In the genomic region with DNA sequence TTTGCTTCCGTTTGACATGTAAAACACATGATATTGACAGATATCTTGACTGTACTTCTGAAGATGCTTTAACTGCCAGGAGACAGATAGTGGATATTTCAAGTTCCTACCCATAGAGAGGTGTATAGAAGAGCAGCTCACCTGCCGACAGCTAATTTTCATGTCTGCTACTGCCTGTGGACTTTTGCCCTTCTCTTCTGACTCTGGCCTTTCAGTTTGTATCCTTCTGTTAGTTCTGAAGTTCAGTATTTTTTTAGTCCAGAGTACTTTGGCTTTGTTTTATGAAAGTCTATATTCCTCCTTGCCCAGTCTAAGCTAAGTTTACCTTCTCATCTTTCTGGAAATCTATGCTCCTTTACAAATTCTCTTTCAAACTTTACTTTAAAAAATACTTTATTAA, we compare ENCODE assay signal across 22 cellular contexts. TPM values are rescaled to one million over a fixed set of nuclear protein-coding genes. Genes with fewer than 3 reads are reported as not detected.
DNase-seq lines count a peak whose midpoint lies in the region; ATAC-seq, FAIRE-seq and TF ChIP-seq lines count a peak whose summit lies in the region.
"Had no signal": no experiment of that assay in that cellular context is flagged by ENCODE, and none has a peak within 500 bp of the region (broad histone marks: within the 10 kb centered on the region; RNA-seq: fewer than 3 reads in every experiment).

No MANE protein-coding gene starts in this region.

- no peak overlapping the region for H2AFZ ChIP-seq in keratinocyte (ENCODE audit: control insufficient read depth, low read length)

- no peak for ATAC-seq in HG02610 (IDR thresholded peaks at IDR 0.05; ENCODE audit: unreplicated experiment)
- ATAC-seq in GM18520 (IDR thresholded peaks at IDR 0.05; ENCODE audit: unreplicated experiment): no peak
- ATAC-seq: K562 had no signal

- H3K4me1 ChIP-seq in keratinocyte (ENCODE audit: control insufficient read depth, extremely low read depth, insufficient read depth, low read length): no peaks in the 10 kb centered on the region
- peaks cover 0 to 21% (median 6%) of the 10 kb centered on the region in 4 donors for H3K4me1 ChIP-seq in liver (ENCODE audit: control insufficient read depth in 4 of 4, insufficient read depth in 4 of 4, low read length in 3 of 4)
- H3K4me1 ChIP-seq: A549, Caco-2 had no signal

- no peak overlapping the region for H3K27ac ChIP-seq in keratinocyte (ENCODE audit: control insufficient read depth, insufficient read depth, low read length)
- peak overlapping the region; percentile 76 to 92 for H3K27ac ChIP-seq in liver (ENCODE audit: low read depth in 1 of 2, low read length in 2 of 2)
- H3K27ac ChIP-seq: 22Rv1, A549, C4-2B, HL-60 had no signal

- 26% methylated on average over 2 of the region's 2 CpGs for WGBS in liver

- no peak overlapping the region for H3K4me2 ChIP-seq in keratinocyte (ENCODE audit: control insufficient read depth, extremely low read depth, insufficient read depth, low read depth, low read length)
- H3K4me2 ChIP-seq: A549 had no signal

- H3K36me3 ChIP-seq in keratinocyte (ENCODE audit: control insufficient read depth in 2 of 2, extremely low read depth in 1 of 2, insufficient read depth in 2 of 2, low read length in 2 of 2) (no peaks in the 10 kb centered on the region), liver (ENCODE audit: control insufficient read depth in 4 of 4, insufficient read depth in 3 of 4, low read depth in 1 of 4, low read length in 3 of 4) (peaks cover 0 to 7% (median 3%) of the 10 kb centered on the region in 4 donors)

- DNase-seq in NCI-H526 (lab: John Stamatoyannopoulos, UW): peak; percentile 2 to 54
- no peak for DNase-seq in NCI-H526 treated with DMSO at 0.1 percent for 48 hours (lab: John Stamatoyannopoulos, UW)
- no peak for DNase-seq in keratinocyte (ENCODE audit: low read depth, low spot score)
- no peak for DNase-seq in NCI-H1436 treated with DMSO at 0.1 percent for 48 hours (lab: John Stamatoyannopoulos, UW)
- DNase-seq: AML-193; Caco-2; CD4-positive, alpha-beta T cell; DMS79; GDM1; H9; IMR-90 had no signal

- dilution Hi-C loops in keratinocyte (cut with MboI; ENCODE audit: extremely low pct_ligation_motif_present, low sequenced_read_pairs): no loop called here

- H3K9me3 ChIP-seq in keratinocyte (ENCODE audit: control insufficient read depth, low read depth, low read length) (no peaks in the 10 kb centered on the region), liver (ENCODE audit: control insufficient read depth in 4 of 4, low read length in 3 of 4) (no peaks in the 10 kb centered on the region)
- H3K9me3 ChIP-seq: Caco-2 had no signal

- no peaks in the 10 kb centered on the region for H4K20me1 ChIP-seq in keratinocyte (ENCODE audit: control insufficient read depth, extremely low read depth, insufficient read depth, low read length)

- H3K9me1 ChIP-seq in keratinocyte (ENCODE audit: control insufficient read depth, extremely low read depth, insufficient read depth, low read length): no peaks in the 10 kb centered on the region

- H3K9ac ChIP-seq in keratinocyte (ENCODE audit: control insufficient read depth, extremely low read depth, insufficient read depth, low read length) (no peak overlapping the region), liver (ENCODE audit: low read depth in 1 of 2, low read length in 2 of 2) (peak overlapping the region; percentile 54 to 76)

- peak; percentile 57 for FAIRE-seq in keratinocyte (lab: Jason Lieb, UNC)
- FAIRE-seq: A549, D721Med, GM19239, H1, K562 had no signal

- TF ChIP-seq RAD21 in liver (IDR thresholded peaks at IDR 0.05): peak; percentile 20 to 36

- TF ChIP-seq CTCF in keratinocyte (optimal IDR thresholded peaks at IDR 0.05 in 1 of 3, IDR thresholded peaks at IDR 0.05 in 1 of 3, conservative IDR thresholded peaks at IDR 0.05 in 1 of 3; ENCODE audit: extremely low read depth in 1 of 3, insufficient read depth in 2 of 3, low read length in 3 of 3): no peak
- TF ChIP-seq CTCF in liver (IDR thresholded peaks at IDR 0.05; ENCODE audit: low read depth, low read length, missing input control): no peak

- H3K27me3 ChIP-seq in keratinocyte (ENCODE audit: control insufficient read depth, extremely low read depth, insufficient read depth, low read length) (no peaks in the 10 kb centered on the region), liver (ENCODE audit: control insufficient read depth in 4 of 4, insufficient read depth in 4 of 4, low read length in 3 of 4) (no peaks in the 10 kb centered on the region)

- H3K4me3 ChIP-seq in keratinocyte (ENCODE audit: control insufficient read depth in 2 of 3, extremely low read depth in 1 of 3, insufficient read depth in 2 of 3, low read depth in 1 of 3, low read length in 3 of 3) (no peak overlapping the region), liver (ENCODE audit: low read depth in 1 of 3, low read length in 3 of 3) (peak overlapping the region in 1 of 3 donors; percentile 42)
- H3K4me3 ChIP-seq: A549, K562 had no signal

- H3K79me2 ChIP-seq in keratinocyte (ENCODE audit: control insufficient read depth, insufficient read depth, low read length): no peaks in the 10 kb centered on the region

TF ChIP-seq in liver, 16 proteins besides CTCF, POLR2A, EP300 and RAD21 (continues in another document):
- no peak for TF ChIP-seq EGR1 (IDR thresholded peaks at IDR 0.05; ENCODE audit: low read depth in 2 of 2)
- no peak for TF ChIP-seq FOXA1 (IDR thresholded peaks at IDR 0.05)
- peak; percentile 89 for TF ChIP-seq SP1 (IDR thresholded peaks at IDR 0.05)
- TF ChIP-seq HNF4G (IDR thresholded peaks at IDR 0.05): peak; percentile 76
- no peak for TF ChIP-seq FOXA2 (IDR thresholded peaks at IDR 0.05)
- peak; percentile 96 to 98 for TF ChIP-seq HNF4A (conservative IDR thresholded peaks at IDR 0.05)
- no peak for TF ChIP-seq MAX (IDR thresholded peaks at IDR 0.05)
- TF ChIP-seq, protein P1, sequence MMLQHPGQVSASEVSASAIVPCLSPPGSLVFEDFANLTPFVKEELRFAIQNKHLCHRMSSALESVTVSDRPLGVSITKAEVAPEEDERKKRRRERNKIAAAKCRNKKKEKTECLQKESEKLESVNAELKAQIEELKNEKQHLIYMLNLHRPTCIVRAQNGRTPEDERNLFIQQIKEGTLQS (IDR thresholded peaks at IDR 0.05): no peak
- TF ChIP-seq YY1 (IDR thresholded peaks at IDR 0.05): peak; percentile 64
- no peak for TF ChIP-seq GABPA (IDR thresholded peaks at IDR 0.05 in 1 of 2, conservative IDR thresholded peaks at IDR 0.05 in 1 of 2)
- TF ChIP-seq RXRA (IDR thresholded peaks at IDR 0.05): peak; percentile 27 to 59
- TF ChIP-seq, protein P2, sequence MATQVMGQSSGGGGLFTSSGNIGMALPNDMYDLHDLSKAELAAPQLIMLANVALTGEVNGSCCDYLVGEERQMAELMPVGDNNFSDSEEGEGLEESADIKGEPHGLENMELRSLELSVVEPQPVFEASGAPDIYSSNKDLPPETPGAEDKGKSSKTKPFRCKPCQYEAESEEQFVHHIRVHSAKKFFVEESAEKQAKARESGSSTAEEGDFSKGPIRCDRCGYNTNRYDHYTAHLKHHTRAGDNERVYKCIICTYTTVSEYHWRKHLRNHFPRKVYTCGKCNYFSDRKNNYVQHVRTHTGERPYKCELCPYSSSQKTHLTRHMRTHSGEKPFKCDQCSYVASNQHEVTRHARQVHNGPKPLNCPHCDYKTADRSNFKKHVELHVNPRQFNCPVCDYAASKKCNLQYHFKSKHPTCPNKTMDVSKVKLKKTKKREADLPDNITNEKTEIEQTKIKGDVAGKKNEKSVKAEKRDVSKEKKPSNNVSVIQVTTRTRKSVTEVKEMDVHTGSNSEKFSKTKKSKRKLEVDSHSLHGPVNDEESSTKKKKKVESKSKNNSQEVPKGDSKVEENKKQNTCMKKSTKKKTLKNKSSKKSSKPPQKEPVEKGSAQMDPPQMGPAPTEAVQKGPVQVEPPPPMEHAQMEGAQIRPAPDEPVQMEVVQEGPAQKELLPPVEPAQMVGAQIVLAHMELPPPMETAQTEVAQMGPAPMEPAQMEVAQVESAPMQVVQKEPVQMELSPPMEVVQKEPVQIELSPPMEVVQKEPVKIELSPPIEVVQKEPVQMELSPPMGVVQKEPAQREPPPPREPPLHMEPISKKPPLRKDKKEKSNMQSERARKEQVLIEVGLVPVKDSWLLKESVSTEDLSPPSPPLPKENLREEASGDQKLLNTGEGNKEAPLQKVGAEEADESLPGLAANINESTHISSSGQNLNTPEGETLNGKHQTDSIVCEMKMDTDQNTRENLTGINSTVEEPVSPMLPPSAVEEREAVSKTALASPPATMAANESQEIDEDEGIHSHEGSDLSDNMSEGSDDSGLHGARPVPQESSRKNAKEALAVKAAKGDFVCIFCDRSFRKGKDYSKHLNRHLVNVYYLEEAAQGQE (IDR thresholded peaks at IDR 0.05): peak; percentile 90
- no peak for TF ChIP-seq NR2F2 (IDR thresholded peaks at IDR 0.05)
- peak in 1 of 2 donors; percentile 64 for TF ChIP-seq JUND (IDR thresholded peaks at IDR 0.05)
- no peak for TF ChIP-seq TAF1 (conservative IDR thresholded peaks at IDR 0.05)

RNA-seq across cellular contexts. Expression of gene STK38L, which starts 30.8 kb away (rescaled TPM):
- polyA plus RNA-seq in keratinocyte: 8.6 to 25.4 TPM (median 19.0 TPM) in 3 replicates
- polyA plus RNA-seq in keratinocyte (2011; ENCODE audit: low read depth): 92.6 TPM
- polyA plus RNA-seq in keratinocyte (2011; cell fraction: cytosol; rRNA removed): 10.3 and 19.1 TPM in 2 replicates
- 20.7 and 21.8 TPM in 2 replicates for polyA plus RNA-seq in keratinocyte (2011; cell fraction: nucleus; rRNA removed)
- polyA plus RNA-seq in keratinocyte (2012; ENCODE audit: low replicate concordance): 11.1 and 18.0 TPM in 2 replicates
- polyA minus RNA-seq in keratinocyte: 2.2 to 16.0 TPM (median 14.1 TPM) in 3 replicates
- polyA minus RNA-seq in keratinocyte (2011; cell fraction: cytosol; rRNA and poly(A)+ RNA removed): 9.8 TPM
- polyA minus RNA-seq in keratinocyte (2011; cell fraction: nucleus; rRNA and poly(A)+ RNA removed): 14.5 and 30.5 TPM in 2 replicates
- 1 to 10 TPM; 6.7 to 8.6 TPM for total RNA-seq in liver
- 1 to 10 TPM; 2.8 to 6.5 TPM for polyA plus RNA-seq in liver

Comparison
In these comparisons a context has a peak if more than half of its experiments do, and no peak if none do; other contexts are left out.
1. DNase-seq: peak in NCI-H526 (2 of 2); none in NCI-H526 treated with DMSO at 0.1 percent for 48 hours (single experiment), keratinocyte (single experiment) and NCI-H1436 treated with DMSO at 0.1 percent for 48 hours (single experiment).